ENCODE assay signal across 29 cellular contexts in genomic region chr6:126293891-126294524, GRCh38. TPM values are rescaled to one million over a fixed set of nuclear protein-coding genes. Genes with fewer than 3 reads are reported as not detected.
"Had no signal": no experiment of that assay in that cellular context is flagged by ENCODE, and none has a peak within 500 bp of the region (broad histone marks: within the 10 kb centered on the region; RNA-seq: fewer than 3 reads in every experiment).

No MANE protein-coding gene starts in this region.

- H3K9me3 ChIP-seq: adrenal gland, left ventricle myocardium inferior, ovary, sigmoid colon, spleen, testis, transverse colon had no signal

- H3K9me3 Mint-ChIP-seq: activated B cell treated with CpG ODN at 0.5 μM for 24 hours; activated T-cell treated with anti-CD3 and anti-CD28 coated beads, Interleukin-2, amount 50 U/mL, for 72 hours; effector memory CD8-positive, alpha-beta T cell; naive B cell; T-helper 2 cell treated with Interferon-gamma antibody and Interleukin-4, amounts not matched to agents 5 μg/mL and 100 μg/mL, for 36 hours had no signal

- H3K4me3 ChIP-seq: adrenal gland, left ventricle myocardium inferior, lung, ovary, sigmoid colon, spleen, testis, transverse colon had no signal

- ATAC-seq: activated T-cell treated with anti-CD3 and anti-CD28 coated beads, Interleukin-2, amount 50 U/mL, for 72 hours; effector memory CD8-positive, alpha-beta T cell had no signal

- H3K27me3 ChIP-seq: adrenal gland, brain microvascular endothelial cell, ovary, sigmoid colon, spleen, testis, transverse colon had no signal

- H3K4me1 Mint-ChIP-seq: activated B cell treated with CpG ODN at 0.5 μM for 24 hours, naive B cell had no signal

- H3K27me3 Mint-ChIP-seq: activated B cell treated with CpG ODN at 0.5 μM for 24 hours; activated naive CD8-positive, alpha-beta T cell; effector memory CD8-positive, alpha-beta T cell; naive B cell; progenitor cell of endocrine pancreas had no signal

- H3K36me3 ChIP-seq: adrenal gland, brain microvascular endothelial cell, left ventricle myocardium inferior, ovary, sigmoid colon, spleen, transverse colon had no signal

- DNase-seq: activated B cell treated with CpG ODN at 0.5 μM for 24 hours; activated CD4-positive, alpha-beta T cell treated with anti-CD3 and anti-CD28 coated beads, Interleukin-2, amount 50 U/mL, for 4 hours; activated naive CD4-positive, alpha-beta T cell treated with Interleukin-2 at 50 U/mL for 16 hours; activated T-cell treated with anti-CD3 and anti-CD28 coated beads for 4 hours; activated T-cell treated with anti-CD3 and anti-CD28 coated beads, Interleukin-2, amount 50 U/mL, for 72 hours; brain microvascular endothelial cell; cortex of kidney; effector memory CD8-positive, alpha-beta T cell; erythroblast; foreskin melanocyte; glutamatergic neuron; islet precursor cell; left ventricle myocardium inferior; mesendoderm; naive B cell; ovary; retina; sigmoid colon; spleen; stimulated activated naive CD4-positive, alpha-beta T cell; T-helper 1 cell; testis; transverse colon had no signal

- H3K4me1 ChIP-seq: adrenal gland, left ventricle myocardium inferior, sigmoid colon, spleen, testis, transverse colon had no signal

- H3K27ac ChIP-seq: adrenal gland, brain microvascular endothelial cell, left ventricle myocardium inferior, ovary, sigmoid colon, spleen, testis, transverse colon had no signal

- H3K36me3 Mint-ChIP-seq: activated naive CD8-positive, alpha-beta T cell; naive B cell had no signal

- H3K27ac Mint-ChIP-seq: activated B cell treated with CpG ODN at 0.5 μM for 24 hours; activated naive CD8-positive, alpha-beta T cell; activated T-cell treated with anti-CD3 and anti-CD28 coated beads, Interleukin-2, amount 50 U/mL, for 72 hours; effector memory CD8-positive, alpha-beta T cell; naive B cell; progenitor cell of endocrine pancreas; T-helper 2 cell treated with Interferon-gamma antibody and Interleukin-4, amounts not matched to agents 5 μg/mL and 100 μg/mL, for 36 hours had no signal

- H3K4me3 Mint-ChIP-seq: activated B cell treated with CpG ODN at 0.5 μM for 24 hours; activated naive CD8-positive, alpha-beta T cell; activated T-cell treated with anti-CD3 and anti-CD28 coated beads, Interleukin-2, amount 50 U/mL, for 72 hours; effector memory CD8-positive, alpha-beta T cell; naive B cell; T-helper 2 cell treated with Interferon-gamma antibody and Interleukin-4, amounts not matched to agents 5 μg/mL and 100 μg/mL, for 36 hours had no signal

RNA-seq across cellular contexts. Expression of gene CENPW, which starts 45.9 kb away (rescaled TPM):
- total RNA-seq: mononuclear cell had no signal
